In genomic region chr9:3809724-3810123, GRCh38 we compare ENCODE assay signal across 13 cellular contexts.
A peak's percentile ranks its signal among the peaks of the same experiment; 100 is the strongest.
DNase-seq lines count a peak whose midpoint lies in the region; ATAC-seq and TF ChIP-seq lines count a peak whose summit lies in the region.
"Had no signal": no experiment of that assay in that cellular context is flagged by ENCODE, and none has a peak within 500 bp of the region (broad histone marks: within the 10 kb centered on the region; RNA-seq: fewer than 3 reads in every experiment).

No MANE protein-coding gene starts in this region.

- H3K9me3 ChIP-seq in MG63 (no peaks in the 10 kb centered on the region), prostate gland (no peaks in the 10 kb centered on the region)
- H3K9me3 ChIP-seq in CD8-positive, alpha-beta memory T cell (ENCODE audit: low read length) = no peaks in the 10 kb centered on the region

- TF ChIP-seq CTCF in prostate gland (IDR thresholded peaks at IDR 0.05) = no peak

- intact Hi-C loops in prostate gland (cut with DNase I) = no loop called here

- POLR2A ChIA-PET in CD8-positive, alpha-beta memory T cell (lab: Charles Lee) = no interaction called here

- no peak overlapping the region for H3K27ac Mint-ChIP-seq in CD8-positive, alpha-beta memory T cell
- H3K27ac Mint-ChIP-seq: T-helper 2 cell treated with Interferon-gamma antibody and Interleukin-4, amounts not matched to agents 5 μg/mL and 100 μg/mL, for 36 hours had no signal

- H3K4me3 ChIP-seq in MG63 (no peak overlapping the region), prostate gland (no peak overlapping the region)
- H3K4me3 ChIP-seq in CD8-positive, alpha-beta memory T cell (ENCODE audit: low read length) = no peak overlapping the region

- H3K9me3 Mint-ChIP-seq in CD8-positive, alpha-beta memory T cell = no peaks in the 10 kb centered on the region
- H3K9me3 Mint-ChIP-seq: T-helper 2 cell treated with Interferon-gamma antibody and Interleukin-4, amounts not matched to agents 5 μg/mL and 100 μg/mL, for 36 hours had no signal

- no peak overlapping the region for H3K27ac ChIP-seq in CD8-positive, alpha-beta memory T cell (ENCODE audit: low read depth, low read length)
- H3K27ac ChIP-seq in prostate gland = no peak overlapping the region

- no peak overlapping the region for H3K4me3 Mint-ChIP-seq in CD8-positive, alpha-beta memory T cell
- H3K4me3 Mint-ChIP-seq: T-helper 2 cell treated with Interferon-gamma antibody and Interleukin-4, amounts not matched to agents 5 μg/mL and 100 μg/mL, for 36 hours had no signal

- no peak for TF ChIP-seq POLR2A in prostate gland (IDR thresholded peaks at IDR 0.05)

- H3K27me3 ChIP-seq in MG63 (no peaks in the 10 kb centered on the region), prostate gland (replicated peaks; ENCODE audit: insufficient read depth) (no peaks in the 10 kb centered on the region)
- H3K27me3 ChIP-seq in CD8-positive, alpha-beta memory T cell (ENCODE audit: insufficient read depth, low read length, poor library complexity, severe bottlenecking) = no peaks in the 10 kb centered on the region

- no peaks in the 10 kb centered on the region for H3K4me1 ChIP-seq in CD8-positive, alpha-beta memory T cell (ENCODE audit: insufficient read depth, low read length)
- H3K4me1 ChIP-seq in prostate gland (replicated peaks) = no peaks in the 10 kb centered on the region

- CTCF ChIA-PET in CD8-positive, alpha-beta memory T cell (lab: Charles Lee) = no interaction called here

- H3K36me3 Mint-ChIP-seq in CD8-positive, alpha-beta memory T cell = no peaks in the 10 kb centered on the region

- peak; percentile 79 for ATAC-seq in GM18520 (IDR thresholded peaks at IDR 0.05; ENCODE audit: unreplicated experiment)
- peak; percentile 78 for ATAC-seq in HG02623 (IDR thresholded peaks at IDR 0.05; ENCODE audit: unreplicated experiment)

- peaks cover 9 to 34% of the 10 kb centered on the region in 2 donors for H3K27me3 Mint-ChIP-seq in CD8-positive, alpha-beta memory T cell

- no peaks in the 10 kb centered on the region for H3K4me1 Mint-ChIP-seq in CD8-positive, alpha-beta memory T cell

- peak; percentile 54 for DNase-seq in MG63
- DNase-seq in glomerular visceral epithelial cell (ENCODE audit: extremely low spot score) = peak; percentile 97
- no peak for DNase-seq in CD8-positive, alpha-beta memory T cell
- DNase-seq in prostate gland (ENCODE audit: low spot score) = no peak
- DNase-seq in HuH-7.5 (ENCODE audit: low spot score) = no peak
- no peak for DNase-seq in NCI-H69 (lab: John Stamatoyannopoulos, UW)
- DNase-seq: activated gamma-delta T cell; GF-D8; NCI-H2227 treated with DMSO at 0.1 percent for 48 hours; stimulated activated CD8-positive, alpha-beta memory T cell treated with anti-CD3 and anti-CD28 coated beads, Interleukin-4, amount 100 ng/mL, for 48 hours had no signal

- H3K36me3 ChIP-seq in MG63 (no peaks in the 10 kb centered on the region), prostate gland (no peaks in the 10 kb centered on the region)
- H3K36me3 ChIP-seq in CD8-positive, alpha-beta memory T cell (ENCODE audit: insufficient read depth, low read length) = no peaks in the 10 kb centered on the region

Comparison
In these comparisons a context has a peak if more than half of its experiments do, and no peak if none do; other contexts are left out.
1. DNase-seq: peak in MG63 (single experiment) and glomerular visceral epithelial cell (single experiment); none in CD8-positive, alpha-beta memory T cell (0 of 5), prostate gland (single experiment), HuH-7.5 (single experiment) and NCI-H69 (single experiment).